ENCODE assay signal across 1 cellular context in genomic region chr14:75050852-75051555, GRCh38.
TF ChIP-seq lines count a peak whose summit lies in the region.

Gene MLH3 (minus strand): TSS chr14:75051467. CDS start chr14:75049655, 1,812 bp downstream.

TF ChIP-seq in K562, 482 proteins besides CTCF, POLR2A, EP300 and RAD21 (continued from another document and continues in another):
- TF ChIP-seq ELK1 (CRISPR knock-in tag; IDR thresholded peaks at IDR 0.05) (no peak), MNT (conservative IDR thresholded peaks at IDR 0.05) (peak in 1 of 2 experiments; percentile 64; a peak in 3 of 4 replicates), RBBP5 (IDR thresholded peaks at IDR 0.05; ENCODE audit: borderline replicate concordance, insufficient read depth, low read length, poor library complexity, severe bottlenecking) (peak; percentile 78), SIX5 (IDR thresholded peaks at IDR 0.05; ENCODE audit: borderline replicate concordance in 1 of 2, insufficient read depth in 1 of 2, low read depth in 1 of 2, low read length in 2 of 2) (no peak), FOXA3 (CRISPR knock-in tag; conservative IDR thresholded peaks at IDR 0.05 in 1 of 2, IDR thresholded peaks at IDR 0.05 in 1 of 2) (no peak), CTBP1 (IDR thresholded peaks at IDR 0.05; ENCODE audit: borderline replicate concordance) (peak; percentile 58), NCOA1 (IDR thresholded peaks at IDR 0.05; ENCODE audit: low read depth) (no peak), NFYB (IDR thresholded peaks at IDR 0.05; ENCODE audit: extremely low read depth, insufficient read length) (no peak), PHF20 (IDR thresholded peaks at IDR 0.05; ENCODE audit: partially characterized antibody) (peak; percentile 54), TCFL5 (CRISPR knock-in tag; conservative IDR thresholded peaks at IDR 0.05) (no peak), RNF2 (IDR thresholded peaks at IDR 0.05) (no peak), BRF2 (IDR thresholded peaks at IDR 0.05; ENCODE audit: borderline replicate concordance, insufficient read depth, insufficient read length) (no peak), CXXC5 (CRISPR knock-in tag; IDR thresholded peaks at IDR 0.05) (peak; percentile 82), E2F6 (IDR thresholded peaks at IDR 0.05; ENCODE audit: borderline replicate concordance in 1 of 2, extremely low read depth in 1 of 2, insufficient read depth in 1 of 2, insufficient read length in 1 of 2, low read depth in 1 of 2, low read length in 1 of 2, poor library complexity in 1 of 2, severe bottlenecking in 1 of 2) (peak; percentile 87 to 93), NEUROD1 (IDR thresholded peaks at IDR 0.05; ENCODE audit: borderline replicate concordance, low read depth, low read length, partially characterized antibody) (no peak), NFE2 (IDR thresholded peaks at IDR 0.05; ENCODE audit: low read depth) (no peak), THRB (CRISPR knock-in tag; conservative IDR thresholded peaks at IDR 0.05) (no peak), CGGBP1 (CRISPR knock-in tag; IDR thresholded peaks at IDR 0.05) (no peak), ZBTB9 (CRISPR knock-in tag; IDR thresholded peaks at IDR 0.05) (no peak), TAF15 (IDR thresholded peaks at IDR 0.05; ENCODE audit: low read depth, low read length) (no peak), PRMT5 (CRISPR knock-in tag; IDR thresholded peaks at IDR 0.05) (no peak), RFX5 (IDR thresholded peaks at IDR 0.05; ENCODE audit: low read depth, low read length) (no peak), ETV1 (tag; conservative IDR thresholded peaks at IDR 0.05; ENCODE audit: low read depth) (no peak), IRF9 (tag; IDR thresholded peaks at IDR 0.05) (no peak), TCF15 (CRISPR knock-in tag; IDR thresholded peaks at IDR 0.05) (no peak), ZNF696 (CRISPR knock-in tag; conservative IDR thresholded peaks at IDR 0.05) (no peak), PTBP1 (IDR thresholded peaks at IDR 0.05; ENCODE audit: low read depth, low read length) (no peak), L3MBTL2 (IDR thresholded peaks at IDR 0.05) (peak; percentile 98), ZFP30 (CRISPR knock-in tag; IDR thresholded peaks at IDR 0.05; ENCODE audit: borderline replicate concordance) (no peak), NRF1 (conservative IDR thresholded peaks at IDR 0.05 in 1 of 2, IDR thresholded peaks at IDR 0.05 in 1 of 2) (peak; percentile 98), PRPF4 (IDR thresholded peaks at IDR 0.05; ENCODE audit: insufficient read depth, low read depth, low read length, poor library complexity, severe bottlenecking) (no peak), NCOA6 (IDR thresholded peaks at IDR 0.05) (no peak), SRF (CRISPR knock-in tag; IDR thresholded peaks at IDR 0.05) (no peak), CCNT2 (IDR thresholded peaks at IDR 0.05; ENCODE audit: borderline replicate concordance, extremely low read depth, insufficient read length, low read depth, low read length) (peak; percentile 56), OTX1 (CRISPR knock-in tag; IDR thresholded peaks at IDR 0.05) (no peak), SAFB (IDR thresholded peaks at IDR 0.05; ENCODE audit: borderline replicate concordance, low read depth, low read length) (no peak), SMAD1 (IDR thresholded peaks at IDR 0.05; ENCODE audit: low read depth, low read length, partially characterized antibody) (no peak), E2F4 (CRISPR knock-in tag; IDR thresholded peaks at IDR 0.05; ENCODE audit: low read depth) (no peak), POLR3G (IDR thresholded peaks at IDR 0.05; ENCODE audit: extremely low read depth, insufficient read length, insufficient replicate concordance) (no peak), ETV5 (CRISPR knock-in tag; IDR thresholded peaks at IDR 0.05; ENCODE audit: low read depth) (no peak), E2F5 (CRISPR knock-in tag; IDR thresholded peaks at IDR 0.05) (no peak), ZC3H4 (CRISPR knock-in tag; IDR thresholded peaks at IDR 0.05; ENCODE audit: borderline replicate concordance) (no peak), UBTF (IDR thresholded peaks at IDR 0.05; ENCODE audit: borderline replicate concordance in 1 of 2, low read depth in 2 of 2, low read length in 2 of 2) (0 out of 4 replicates have a peak, but pooled peaks of 1 of the 2 experiments have one; percentile 61), TOE1 (IDR thresholded peaks at IDR 0.05; ENCODE audit: borderline replicate concordance) (no peak), TOE1 (CRISPR knock-in tag; IDR thresholded peaks at IDR 0.05; ENCODE audit: borderline replicate concordance, low read depth) (no peak), ZNF134 (CRISPR knock-in tag; conservative IDR thresholded peaks at IDR 0.05) (no peak), TCF7 (IDR thresholded peaks at IDR 0.05; ENCODE audit: borderline replicate concordance) (no peak), SUPT5H (IDR thresholded peaks at IDR 0.05) (peak; percentile 52; the same call in 1 of the 2 replicates), SIN3B (IDR thresholded peaks at IDR 0.05; ENCODE audit: low read depth) (no peak), ZNF398 (CRISPR knock-in tag; IDR thresholded peaks at IDR 0.05) (no peak), RBFOX2 (IDR thresholded peaks at IDR 0.05; ENCODE audit: low read depth, low read length) (peak; percentile 85)
